In genomic region chr12:104741072-104741471, GRCh38 we compare ENCODE assay signal across 10 cellular contexts.
DNase-seq lines count a peak whose midpoint lies in the region; ATAC-seq lines count a peak whose summit lies in the region.
"Had no signal": no experiment of that assay in that cellular context is flagged by ENCODE, and none has a peak within 500 bp of the region (broad histone marks: within the 10 kb centered on the region; RNA-seq: fewer than 3 reads in every experiment).

No MANE protein-coding gene starts in this region.

- CTCF ChIA-PET in CD4-positive, alpha-beta memory T cell (lab: Charles Lee; ENCODE audit: partially characterized antibody) = interaction anchor here (0.8 to 1.2 kb wide), 3 partner anchors 10 to 49 kb away, joined by 3 to 4 read pairs (median 4); no protein-coding TSS in a partner anchor

- no peaks in the 10 kb centered on the region for H3K27me3 ChIP-seq in CD4-positive, alpha-beta memory T cell (ENCODE audit: insufficient read depth, low read length)

- H3K27me3 Mint-ChIP-seq in CD4-positive, alpha-beta memory T cell = no peaks in the 10 kb centered on the region
- H3K27me3 Mint-ChIP-seq in effector memory CD8-positive, alpha-beta T cell = no peaks in the 10 kb centered on the region

- peaks cover 0 to 2% (median 0%) of the 10 kb centered on the region in 8 donors for H3K9me3 Mint-ChIP-seq in CD4-positive, alpha-beta memory T cell
- H3K9me3 Mint-ChIP-seq in effector memory CD8-positive, alpha-beta T cell = no peaks in the 10 kb centered on the region

- peak overlapping the region; percentile 9 to 80 (median 68) for H3K4me3 Mint-ChIP-seq in CD4-positive, alpha-beta memory T cell
- peak overlapping the region; percentile 65 to 70 for H3K4me3 Mint-ChIP-seq in effector memory CD8-positive, alpha-beta T cell

- peak overlapping the region in 1 of 2 donors; percentile 11 for H3K4me3 ChIP-seq in CD4-positive, alpha-beta memory T cell (ENCODE audit: low read length in 2 of 2)

- peak overlapping the region; percentile 66 to 94 (median 87) for H3K27ac Mint-ChIP-seq in CD4-positive, alpha-beta memory T cell
- H3K27ac Mint-ChIP-seq in effector memory CD8-positive, alpha-beta T cell = peak overlapping the region; percentile 83 to 93

- POLR2A ChIA-PET in CD4-positive, alpha-beta memory T cell (lab: Charles Lee; ENCODE audit: partially characterized antibody) = interaction anchor here (0.8 kb wide), 1 partner anchor 9 kb away, joined by 3 read pairs; no protein-coding TSS in a partner anchor

- peaks cover 67 to 87% (median 75%) of the 10 kb centered on the region in 4 donors for H3K4me1 Mint-ChIP-seq in CD4-positive, alpha-beta memory T cell
- peaks cover 68 to 80% of the 10 kb centered on the region in 2 donors for H3K4me1 Mint-ChIP-seq in effector memory CD8-positive, alpha-beta T cell (ENCODE audit: low read depth in 2 of 2)

- H3K27ac ChIP-seq in CD4-positive, alpha-beta memory T cell (ENCODE audit: low read depth, low read length) = peak overlapping the region; percentile 39

- peaks cover 60% of the 10 kb centered on the region for H3K4me1 ChIP-seq in CD4-positive, alpha-beta memory T cell (ENCODE audit: insufficient read depth, low read length)
- H3K4me1 ChIP-seq: parathyroid adenoma had no signal

- no peak for DNase-seq in CD4-positive, alpha-beta memory T cell
- DNase-seq in effector memory CD8-positive, alpha-beta T cell = no peak
- DNase-seq in GOT3 (lab: John Stamatoyannopoulos, UW) (no peak), NCI-H128 (lab: John Stamatoyannopoulos, UW; ENCODE audit: unreplicated experiment) (no peak), NCI-H1694 (lab: John Stamatoyannopoulos, UW) (no peak), NCI-H2029 (lab: John Stamatoyannopoulos, UW) (no peak)
- DNase-seq: DMS79 had no signal

- ATAC-seq in GM19452 (IDR thresholded peaks at IDR 0.05; ENCODE audit: unreplicated experiment) (peak; percentile 34), HG03175 (IDR thresholded peaks at IDR 0.05; ENCODE audit: unreplicated experiment) (peak; percentile 34)
- peak; percentile 51 for ATAC-seq in effector memory CD8-positive, alpha-beta T cell (replicated peaks)

- H3K9me3 ChIP-seq in CD4-positive, alpha-beta memory T cell (ENCODE audit: control insufficient read depth in 1 of 2, low read length in 2 of 2) = no peaks in the 10 kb centered on the region

- no peaks in the 10 kb centered on the region for H3K36me3 ChIP-seq in CD4-positive, alpha-beta memory T cell (ENCODE audit: insufficient read depth, low read length)

- intact Hi-C loops in CD4-positive, alpha-beta memory T cell (cut with micrococcal nuclease) = no loop called here

- H3K36me3 Mint-ChIP-seq in CD4-positive, alpha-beta memory T cell = peaks cover 0 to 8% of the 10 kb centered on the region in 2 donors
- peaks cover 23% of the 10 kb centered on the region for H3K36me3 Mint-ChIP-seq in effector memory CD8-positive, alpha-beta T cell (ENCODE audit: insufficient read depth)
